27 cellular contexts compared by ENCODE assay signal in genomic region chr21:33430858-33431257, GRCh38.
"Had no signal": no experiment of that assay in that cellular context is flagged by ENCODE, and none has a peak within 500 bp of the region (broad histone marks: within the 10 kb centered on the region; RNA-seq: fewer than 3 reads in every experiment).

No MANE protein-coding gene starts in this region.

- H3K9ac ChIP-seq: parathyroid adenoma had no signal

- H3K27ac Mint-ChIP-seq: activated naive CD8-positive, alpha-beta T cell had no signal

- H3K36me3 ChIP-seq: uterus had no signal

- H3K4me3 Mint-ChIP-seq: activated naive CD8-positive, alpha-beta T cell; naive thymus-derived CD8-positive, alpha-beta T cell; neural crest cell had no signal

- ATAC-seq: left cardiac atrium; left ventricle myocardium superior; naive thymus-derived CD8-positive, alpha-beta T cell had no signal

- H3K27me3 ChIP-seq: dorsolateral prefrontal cortex, right atrium auricular region, testis, uterus had no signal

- H3K9me3 ChIP-seq: right atrium auricular region, testis, uterus had no signal

- H3K27ac ChIP-seq: parathyroid adenoma, right atrium auricular region, testis had no signal

- DNase-seq: activated CD4-positive, alpha-beta T cell treated with anti-CD3 and anti-CD28 coated beads for 48 hours; activated CD4-positive, alpha-beta T cell treated with anti-CD3 and anti-CD28 coated beads, Interleukin-2, amount 50 U/mL, for 48 hours; activated CD4-positive, CD25-positive, alpha-beta regulatory T cell; activated CD8-positive, alpha-beta memory T cell treated with anti-CD3 and anti-CD28 coated beads for 24 hours; activated effector memory CD4-positive, alpha-beta T cell treated with Interleukin-2 at 50 U/mL for 16 hours; activated naive CD4-positive, alpha-beta T cell treated with Interleukin-2 at 50 U/mL for 16 hours; anterior cingulate cortex; dorsolateral prefrontal cortex; effector memory CD4-positive, alpha-beta T cell; erythroblast; head of caudate nucleus; hippocampal formation; left cardiac atrium; left ventricle myocardium superior; midbrain; naive thymus-derived CD8-positive, alpha-beta T cell; occipital lobe; stimulated activated CD4-positive, alpha-beta T cell treated with anti-CD3 and anti-CD28 coated beads, Interleukin-15, amount 100 ng/mL, for 24 hours; stimulated activated CD4-positive, alpha-beta T cell treated with anti-CD3 and anti-CD28 coated beads, Interleukin-2, amount 100 ng/mL, for 24 hours; stimulated activated naive CD4-positive, alpha-beta T cell; testis; trophoblast cell; uterus had no signal

- H3K4me1 ChIP-seq: parathyroid adenoma, testis had no signal

- H3K27me3 Mint-ChIP-seq: activated naive CD8-positive, alpha-beta T cell; naive thymus-derived CD8-positive, alpha-beta T cell had no signal

- H3K79me2 ChIP-seq: parathyroid adenoma had no signal

- H3K9me3 Mint-ChIP-seq: naive thymus-derived CD8-positive, alpha-beta T cell; neural crest cell had no signal

- H2AFZ ChIP-seq: parathyroid adenoma had no signal

- H3K4me3 ChIP-seq: dorsolateral prefrontal cortex, right atrium auricular region, testis, uterus had no signal
